ENCODE assay signal across 8 cellular contexts in the genomic region with DNA sequence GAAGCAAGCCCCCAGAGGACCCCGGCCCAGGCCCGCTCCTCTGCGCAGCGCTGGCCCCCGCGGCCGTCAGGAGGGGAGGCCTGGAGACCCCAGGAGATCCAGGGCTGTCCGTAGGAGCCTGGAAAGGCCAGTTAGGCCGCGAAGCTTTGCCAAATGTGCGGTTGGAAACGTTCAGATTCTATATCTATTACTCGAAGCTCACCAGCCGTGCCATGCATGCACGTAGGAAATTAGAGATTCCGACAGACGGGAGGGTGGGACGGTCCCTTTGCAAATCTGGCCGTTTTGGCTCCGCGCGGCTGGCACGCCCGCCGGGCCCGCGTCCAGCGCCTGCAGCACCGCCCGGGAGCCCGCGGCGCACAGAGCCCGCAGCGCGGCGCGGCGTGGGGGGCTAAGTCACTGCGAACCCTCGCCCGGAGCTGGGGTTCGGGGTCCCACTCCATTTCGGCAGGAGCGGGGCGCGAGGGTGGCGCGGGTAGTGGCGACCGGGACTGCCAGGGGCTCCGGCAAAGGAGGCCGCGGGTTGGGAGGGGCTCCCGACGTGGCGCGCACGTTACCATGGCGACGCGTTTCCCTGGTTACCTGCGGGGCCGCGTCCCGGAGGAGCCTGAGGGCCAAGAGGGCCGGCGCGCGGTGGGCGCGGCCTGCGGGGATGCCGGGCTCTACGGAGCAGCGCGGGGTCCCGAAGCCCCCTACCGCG.
A peak's percentile ranks its signal among the peaks of the same experiment; 100 is the strongest.
DNase-seq lines count a peak whose midpoint lies in the region; ATAC-seq and TF ChIP-seq lines count a peak whose summit lies in the region.

No MANE protein-coding gene starts in this region.

- H3K4me3 ChIP-seq in ACC112 (ENCODE audit: low read depth, low read length) = peak overlapping the region; percentile 60
- H3K4me3 ChIP-seq in endodermal cell (ENCODE audit: low read length) = peak overlapping the region; percentile 72

- H2AFZ ChIP-seq in ACC112 (ENCODE audit: low read length, unreplicated experiment) = no peak overlapping the region

- no peak overlapping the region for H3K9ac ChIP-seq in endodermal cell (ENCODE audit: extremely low read depth, low read length, poor library complexity, severe bottlenecking)

- H3K9me3 Mint-ChIP-seq in endodermal cell = no peaks in the 10 kb centered on the region
- H3K9me3 Mint-ChIP-seq in nephron = no peaks in the 10 kb centered on the region

- H3K79me2 ChIP-seq in ACC112 (ENCODE audit: control insufficient read depth, insufficient read depth, low read length, unreplicated experiment) = no peaks in the 10 kb centered on the region

- H3K4me1 Mint-ChIP-seq in endodermal cell (no peaks in the 10 kb centered on the region), nephron (no peaks in the 10 kb centered on the region)

- H3K36me3 ChIP-seq in ACC112 (ENCODE audit: insufficient read depth, low read length) (no peaks in the 10 kb centered on the region), endodermal cell (ENCODE audit: control insufficient read depth, insufficient read depth, low read length) (no peaks in the 10 kb centered on the region)

- 8 to 17% methylated on average over 25 to 80 of the region's 80 CpGs for WGBS in endodermal cell (ENCODE audit: insufficient coverage in 1 of 2, insufficient read length in 1 of 2), 2 experiments

- H3K27ac ChIP-seq in ACC112 (ENCODE audit: low read depth, low read length) = no peak overlapping the region
- no peak overlapping the region for H3K27ac ChIP-seq in endodermal cell (ENCODE audit: low read depth, low read length)

- H3K9me3 ChIP-seq in endodermal cell (ENCODE audit: control insufficient read depth, low read length) = no peaks in the 10 kb centered on the region

- H3K27me3 ChIP-seq in ACC112 (ENCODE audit: insufficient read depth, low read length) (peaks cover 11% of the 10 kb centered on the region; the same call in 1 of the 2 replicates), endodermal cell (ENCODE audit: control insufficient read depth, insufficient read depth, low read length, poor library complexity, severe bottlenecking) (peaks cover 25% of the 10 kb centered on the region)

- no peaks in the 10 kb centered on the region for H3K36me3 Mint-ChIP-seq in endodermal cell (ENCODE audit: low read depth)
- H3K36me3 Mint-ChIP-seq in nephron (ENCODE audit: low read depth) = no peaks in the 10 kb centered on the region

- H3K27me3 Mint-ChIP-seq in endodermal cell (ENCODE audit: insufficient read depth) = peaks cover 27% of the 10 kb centered on the region
- peaks cover 17% of the 10 kb centered on the region for H3K27me3 Mint-ChIP-seq in nephron (ENCODE audit: low read depth)

- DNase-seq in NCI-H1092 (lab: John Stamatoyannopoulos, UW) = peak; percentile 81
- peak; percentile 94 for DNase-seq in endodermal cell
- DNase-seq in NCI-H226 = no peak
- DNase-seq in GDM1 (lab: John Stamatoyannopoulos, UW) = no peak

- ATAC-seq in GM19467 (IDR thresholded peaks at IDR 0.05; ENCODE audit: unreplicated experiment) (no peak), HG03442 (IDR thresholded peaks at IDR 0.05; ENCODE audit: unreplicated experiment) (no peak)

- no peaks in the 10 kb centered on the region for H3K4me1 ChIP-seq in ACC112 (ENCODE audit: control insufficient read depth, insufficient read depth, low read length, unreplicated experiment)
- no peaks in the 10 kb centered on the region for H3K4me1 ChIP-seq in endodermal cell (ENCODE audit: control insufficient read depth, insufficient read depth, low read length)

- H3K27ac Mint-ChIP-seq in endodermal cell (no peak overlapping the region), nephron (no peak overlapping the region)

- H3K4me3 Mint-ChIP-seq in endodermal cell (peak overlapping the region; percentile 55), nephron (peak overlapping the region; percentile 76 to 79 (median 78))

- no peak for TF ChIP-seq CTCF in endodermal cell (conservative IDR thresholded peaks at IDR 0.05)
- TF ChIP-seq CTCF in nephron (IDR thresholded peaks at IDR 0.05; ENCODE audit: unreplicated experiment in 3 of 3) = no peak

Comparison
In these comparisons a context has a peak if more than half of its experiments do, and no peak if none do; other contexts are left out.
1. DNase-seq: peak in NCI-H1092 (single experiment) and endodermal cell (single experiment); none in NCI-H226 (single experiment) and GDM1 (single experiment).